In genomic region chr16:9047689-9048301, GRCh38 we compare ENCODE assay signal across 7 cellular contexts. TPM values are rescaled to one million over a fixed set of nuclear protein-coding genes. Genes with fewer than 3 reads are reported as not detected.
DNase-seq lines count a peak whose midpoint lies in the region; ATAC-seq and TF ChIP-seq lines count a peak whose summit lies in the region.

No MANE protein-coding gene starts in this region.

- H3K36me3 Mint-ChIP-seq in natural killer cell treated with Interleukin-12 subunit alpha and Interleukin-12 subunit beta and Interleukin-15 and Interleukin-18, amount 100 ng/mL, for 72 hours = peaks cover 13% of the 10 kb centered on the region

- DNase-seq in NCI-H460 (ENCODE audit: extremely low read depth, low read depth) = peak; percentile 93
- peak; percentile 21 for DNase-seq in activated T-cell treated with anti-CD3 and anti-CD28 coated beads, Interleukin-2, amount 50 U/mL, for 1 hour
- peak; percentile 100 for DNase-seq in fibroblast of mammary gland (ENCODE audit: low read depth)
- DNase-seq in natural killer cell treated with Interleukin-12 subunit alpha and Interleukin-12 subunit beta and Interleukin-15 and Interleukin-18, amount 100 ng/mL, for 72 hours (ENCODE audit: low spot score) = peak; percentile 64

- H3K36me3 ChIP-seq in stomach smooth muscle (ENCODE audit: control insufficient read depth in 2 of 2, insufficient read depth in 2 of 2, low read length in 2 of 2) = no peaks in the 10 kb centered on the region

- H3K27me3 ChIP-seq in stomach smooth muscle (ENCODE audit: control insufficient read depth in 1 of 2, insufficient read depth in 2 of 2, low read length in 2 of 2) = no peaks in the 10 kb centered on the region

- no peak for TF ChIP-seq CTCF in fibroblast of mammary gland (conservative IDR thresholded peaks at IDR 0.05; ENCODE audit: control insufficient read depth, insufficient read depth, low read depth, low read length)

- H3K4me3 ChIP-seq in fibroblast of mammary gland (ENCODE audit: control insufficient read depth, low read depth, low read length) = no peak overlapping the region
- H3K4me3 ChIP-seq in stomach smooth muscle (ENCODE audit: low read length in 2 of 2) = no peak overlapping the region

- peaks cover 20 to 26% of the 10 kb centered on the region in 2 donors for H3K4me1 Mint-ChIP-seq in natural killer cell treated with Interleukin-12 subunit alpha and Interleukin-12 subunit beta and Interleukin-15 and Interleukin-18, amount 100 ng/mL, for 72 hours (ENCODE audit: low read depth in 2 of 2)

- H3K4me3 Mint-ChIP-seq in natural killer cell treated with Interleukin-12 subunit alpha and Interleukin-12 subunit beta and Interleukin-15 and Interleukin-18, amount 100 ng/mL, for 72 hours = peak overlapping the region; percentile 70

- no peaks in the 10 kb centered on the region for H3K9me3 ChIP-seq in stomach smooth muscle (ENCODE audit: control insufficient read depth in 2 of 2, low read length in 2 of 2)

- no peaks in the 10 kb centered on the region for H3K27me3 Mint-ChIP-seq in natural killer cell treated with Interleukin-12 subunit alpha and Interleukin-12 subunit beta and Interleukin-15 and Interleukin-18, amount 100 ng/mL, for 72 hours

- H3K9me3 Mint-ChIP-seq in natural killer cell treated with Interleukin-12 subunit alpha and Interleukin-12 subunit beta and Interleukin-15 and Interleukin-18, amount 100 ng/mL, for 72 hours = no peaks in the 10 kb centered on the region

- peak overlapping the region; percentile 64 to 74 for H3K27ac Mint-ChIP-seq in natural killer cell treated with Interleukin-12 subunit alpha and Interleukin-12 subunit beta and Interleukin-15 and Interleukin-18, amount 100 ng/mL, for 72 hours

- peak; percentile 41 for ATAC-seq in GM18508 (IDR thresholded peaks at IDR 0.05; ENCODE audit: insufficient read depth, unreplicated experiment)
- ATAC-seq in HG02885 (IDR thresholded peaks at IDR 0.05; ENCODE audit: poor library complexity, unreplicated experiment) = peak; percentile 81
- ATAC-seq in natural killer cell treated with Interleukin-12 subunit alpha and Interleukin-12 subunit beta and Interleukin-15 and Interleukin-18, amount 100 ng/mL, for 72 hours = peak; percentile 85 to 90

- H3K27ac ChIP-seq in stomach smooth muscle (ENCODE audit: low read length) = peak overlapping the region; percentile 49

- peaks cover 12% of the 10 kb centered on the region for H3K4me1 ChIP-seq in stomach smooth muscle (ENCODE audit: control insufficient read depth, insufficient read depth, low read length)

- H3K9ac ChIP-seq in stomach smooth muscle (ENCODE audit: low read length in 2 of 2) = no peak overlapping the region

RNA-seq across cellular contexts. Expression of gene HAPSTR1, which starts 43.6 kb away (rescaled TPM):
- total RNA-seq in NCI-H460 (2014; rRNA removed; shearing (Covaris generic)) = 59.1 and 67.1 TPM in 2 replicates
- polyA plus RNA-seq in NCI-H460 (2014; cell fraction: nucleus; rRNA removed) = 39.8 and 51.9 TPM in 2 replicates
- 10 to 100 TPM; 65.5 to 72.6 TPM for total RNA-seq in natural killer cell treated with Interleukin-12 subunit alpha and Interleukin-12 subunit beta and Interleukin-15 and Interleukin-18, amount 100 ng/mL, for 72 hours

Comparison
In these comparisons a context has a peak if more than half of its experiments do, and no peak if none do; other contexts are left out.
1. DNase-seq: peak in every context shown above with its lines; median percentile 100 in fibroblast of mammary gland; 93 in NCI-H460; 64 in natural killer cell treated with Interleukin-12 subunit alpha and Interleukin-12 subunit beta and Interleukin-15 and Interleukin-18, amount 100 ng/mL, for 72 hours; 21 in activated T-cell treated with anti-CD3 and anti-CD28 coated beads, Interleukin-2, amount 50 U/mL, for 1 hour.